Comparison of ENCODE assay signal across 2 cellular contexts in genomic region chr11:66419825-66420224, GRCh38.
TF ChIP-seq lines count a peak whose summit lies in the region.

No MANE protein-coding gene starts in this region.

TF ChIP-seq in SK-N-SH, 30 proteins besides CTCF, POLR2A, EP300 and RAD21 (continued from another document):
- TF ChIP-seq ZBTB33 (IDR thresholded peaks at IDR 0.05; ENCODE audit: borderline replicate concordance, low read depth) (no peak), CHD2 (IDR thresholded peaks at IDR 0.05; ENCODE audit: low read length, partially characterized antibody) (no peak), NFIC (IDR thresholded peaks at IDR 0.05; ENCODE audit: borderline replicate concordance) (no peak), TEAD4 (IDR thresholded peaks at IDR 0.05; ENCODE audit: borderline replicate concordance, insufficient read depth) (no peak), GABPA (IDR thresholded peaks at IDR 0.05; ENCODE audit: low read depth) (no peak), PBX3 (IDR thresholded peaks at IDR 0.05) (no peak), FOXM1 (IDR thresholded peaks at IDR 0.05; ENCODE audit: low read depth) (no peak), FOSL2 (IDR thresholded peaks at IDR 0.05; ENCODE audit: borderline replicate concordance, low read depth) (no peak), GATA2 (CRISPR knock-in tag; IDR thresholded peaks at IDR 0.05) (no peak), RCOR1 (IDR thresholded peaks at IDR 0.05; ENCODE audit: low read length) (no peak), IRF3 (IDR thresholded peaks at IDR 0.05; ENCODE audit: low read depth, low read length) (no peak), RFX5 (IDR thresholded peaks at IDR 0.05; ENCODE audit: low read length) (no peak)
- TF ChIP-seq, protein P1, sequence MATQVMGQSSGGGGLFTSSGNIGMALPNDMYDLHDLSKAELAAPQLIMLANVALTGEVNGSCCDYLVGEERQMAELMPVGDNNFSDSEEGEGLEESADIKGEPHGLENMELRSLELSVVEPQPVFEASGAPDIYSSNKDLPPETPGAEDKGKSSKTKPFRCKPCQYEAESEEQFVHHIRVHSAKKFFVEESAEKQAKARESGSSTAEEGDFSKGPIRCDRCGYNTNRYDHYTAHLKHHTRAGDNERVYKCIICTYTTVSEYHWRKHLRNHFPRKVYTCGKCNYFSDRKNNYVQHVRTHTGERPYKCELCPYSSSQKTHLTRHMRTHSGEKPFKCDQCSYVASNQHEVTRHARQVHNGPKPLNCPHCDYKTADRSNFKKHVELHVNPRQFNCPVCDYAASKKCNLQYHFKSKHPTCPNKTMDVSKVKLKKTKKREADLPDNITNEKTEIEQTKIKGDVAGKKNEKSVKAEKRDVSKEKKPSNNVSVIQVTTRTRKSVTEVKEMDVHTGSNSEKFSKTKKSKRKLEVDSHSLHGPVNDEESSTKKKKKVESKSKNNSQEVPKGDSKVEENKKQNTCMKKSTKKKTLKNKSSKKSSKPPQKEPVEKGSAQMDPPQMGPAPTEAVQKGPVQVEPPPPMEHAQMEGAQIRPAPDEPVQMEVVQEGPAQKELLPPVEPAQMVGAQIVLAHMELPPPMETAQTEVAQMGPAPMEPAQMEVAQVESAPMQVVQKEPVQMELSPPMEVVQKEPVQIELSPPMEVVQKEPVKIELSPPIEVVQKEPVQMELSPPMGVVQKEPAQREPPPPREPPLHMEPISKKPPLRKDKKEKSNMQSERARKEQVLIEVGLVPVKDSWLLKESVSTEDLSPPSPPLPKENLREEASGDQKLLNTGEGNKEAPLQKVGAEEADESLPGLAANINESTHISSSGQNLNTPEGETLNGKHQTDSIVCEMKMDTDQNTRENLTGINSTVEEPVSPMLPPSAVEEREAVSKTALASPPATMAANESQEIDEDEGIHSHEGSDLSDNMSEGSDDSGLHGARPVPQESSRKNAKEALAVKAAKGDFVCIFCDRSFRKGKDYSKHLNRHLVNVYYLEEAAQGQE (IDR thresholded peaks at IDR 0.05; ENCODE audit: low read depth, low read length), result no peak

TF ChIP-seq in SK-N-SH treated with all-trans-retinoic acid at 6 μM for 48 hours, 23 proteins besides CTCF, POLR2A, EP300 and RAD21 (continued from another document):
- TF ChIP-seq ZNF8 (CRISPR knock-in tag; IDR thresholded peaks at IDR 0.05), result no peak
- no peak for TF ChIP-seq CSDC2 (CRISPR knock-in tag; IDR thresholded peaks at IDR 0.05)
- no peak for TF ChIP-seq PATZ1 (CRISPR knock-in tag; IDR thresholded peaks at IDR 0.05; ENCODE audit: borderline replicate concordance)
- no peak for TF ChIP-seq GLIS3 (CRISPR knock-in tag; IDR thresholded peaks at IDR 0.05)
- no peak for TF ChIP-seq ZC3H10 (CRISPR knock-in tag; IDR thresholded peaks at IDR 0.05)
- TF ChIP-seq CSRNP3 (CRISPR knock-in tag; IDR thresholded peaks at IDR 0.05), result no peak
